29 cellular contexts compared by ENCODE assay signal in the genomic region with DNA sequence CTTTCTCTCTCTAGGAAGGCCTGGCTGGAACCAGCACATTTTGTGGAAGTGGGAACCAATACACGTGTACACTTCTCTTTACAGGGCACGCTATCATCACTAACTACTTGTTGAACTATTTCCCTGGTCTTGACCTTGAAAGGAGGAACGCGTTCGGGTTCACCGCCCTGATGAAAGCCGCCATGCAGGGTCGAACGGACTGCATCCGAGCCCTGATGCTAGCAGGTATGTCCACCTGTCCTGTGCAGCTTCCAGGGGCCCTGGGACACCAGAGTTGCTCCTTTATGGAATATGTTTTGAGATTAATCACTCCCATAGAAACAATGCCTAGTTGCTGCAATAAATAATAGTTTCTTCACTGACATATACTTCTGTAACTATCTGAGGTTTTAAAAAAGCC.
DNase-seq lines count a peak whose midpoint lies in the region; ATAC-seq, FAIRE-seq and TF ChIP-seq lines count a peak whose summit lies in the region.
"Had no signal": no experiment of that assay in that cellular context is flagged by ENCODE, and none has a peak within 500 bp of the region (broad histone marks: within the 10 kb centered on the region; RNA-seq: fewer than 3 reads in every experiment).

No MANE protein-coding gene starts in this region.

- CTCF ChIA-PET in H1 (lab: Charles Lee; ENCODE audit: partially characterized antibody), result interaction anchor here (0.7 to 4.6 kb wide), 8 partner anchors 12 to 190 kb away, joined by 3 to 49 read pairs (median 6); no protein-coding TSS in a partner anchor

- no peak overlapping the region for H3K56ac ChIP-seq in H1 (replicated peaks; ENCODE audit: insufficient read length, low read depth, low read length)

- H3K4me1 Mint-ChIP-seq in CD4-positive, CD25-positive, alpha-beta regulatory T cell, result peaks cover 21 to 30% (median 24%) of the 10 kb centered on the region in 4 donors

- intact Hi-C loops in ascending aorta (cut with DNase I), result no loop called here

- peak overlapping the region; percentile 30 for H2BK120ac ChIP-seq in H1 (replicated peaks; ENCODE audit: low read depth, low read length)

- TF ChIP-seq CTCF in H1 (IDR thresholded peaks at IDR 0.05; ENCODE audit: control extremely low read depth in 1 of 3, insufficient read depth in 1 of 3, low read depth in 1 of 3, low read length in 3 of 3), result no peak
- TF ChIP-seq CTCF in ascending aorta (IDR thresholded peaks at IDR 0.05), result no peak

- H2BK5ac ChIP-seq in H1 (ENCODE audit: low read depth, low read length), result peak overlapping the region; percentile 90; the same call in 1 of the 2 replicates

- ATAC-seq in CD4-positive, CD25-positive, alpha-beta regulatory T cell (ENCODE audit: low read depth in 2 of 2), result no peak
- ATAC-seq: gastroesophageal sphincter, GM12878, HCT116, Panc1 had no signal

- no peak for TF ChIP-seq POLR2A in H1 (IDR thresholded peaks at IDR 0.05; ENCODE audit: control extremely low read depth in 1 of 2, low read depth in 2 of 2, low read length in 2 of 2)

- H3K23ac ChIP-seq in H1 (ENCODE audit: insufficient read length), result no peak overlapping the region

- no peak overlapping the region for H2AK5ac ChIP-seq in H1 (ENCODE audit: low read depth, low read length)

- FAIRE-seq in H1 (lab: Jason Lieb, UNC), result no peak
- FAIRE-seq: endothelial cell of umbilical vein, GM12878 had no signal

- peak overlapping the region; percentile 41 for H4K5ac ChIP-seq in H1 (ENCODE audit: insufficient read length, low read depth, low read length)

- H2BK12ac ChIP-seq in H1 (ENCODE audit: low read depth, low read length), result peak overlapping the region; percentile 85; the same call in 1 of the 2 replicates

- no peak for DNase-seq in CD4-positive, CD25-positive, alpha-beta regulatory T cell
- no peak for DNase-seq in H1 (ENCODE audit: low read depth in 1 of 2, low spot score in 2 of 2)
- DNase-seq in mesenteric fat pad (ENCODE audit: low spot score), result peak; percentile 59
- DNase-seq in activated CD4-positive, alpha-beta T cell treated with anti-CD3 and anti-CD28 coated beads for 48 hours, result no peak
- DNase-seq in ascending aorta (ENCODE audit: low spot score in 2 of 2), result no peak
- no peak for DNase-seq in NCI-H524 treated with DMSO at 0.1 percent for 48 hours (lab: John Stamatoyannopoulos, UW)
- DNase-seq in activated CD8-positive, alpha-beta memory T cell treated with anti-CD3 and anti-CD28 coated beads for 24 hours, result no peak
- DNase-seq: activated CD4-positive, alpha-beta T cell treated with anti-CD3 and anti-CD28 coated beads, Interleukin-2, amount 50 U/mL, for 48 hours; activated naive CD4-positive, alpha-beta T cell treated with Interleukin-2 at 50 U/mL for 16 hours; adrenal gland; DMS153; Kasumi-1; left ventricle myocardium inferior; NCI-H1417 treated with DMSO at 0.1 percent for 48 hours; NCI-H2227 treated with DMSO at 0.1 percent for 48 hours; Right ventricle myocardium superior; stimulated activated CD4-positive, alpha-beta T cell treated with anti-CD3 and anti-CD28 coated beads, Interleukin-4, amount 100 ng/mL, for 4 hours; stimulated activated naive CD4-positive, alpha-beta T cell; T1000; upper lobe of left lung had no signal

- POLR2A ChIA-PET in H1 (lab: Charles Lee; ENCODE audit: partially characterized antibody), result interaction anchor here (1.2 to 1.4 kb wide), 3 partner anchors 9 to 87 kb away, joined by 3 to 4 read pairs (median 4); no protein-coding TSS in a partner anchor

- H3K9ac ChIP-seq in HUES6 (ENCODE audit: low read length) (peak overlapping the region; percentile 54), H1 (replicated peaks in 1 of 4; ENCODE audit: extremely low read depth in 1 of 4, low read depth in 3 of 4, low read length in 3 of 4) (peak overlapping the region in 1 of 4 experiments; percentile 5; a peak in 1 of 7 replicates)

- no peaks in the 10 kb centered on the region for H3K9me3 ChIP-seq in CD4-positive, CD25-positive, alpha-beta regulatory T cell (ENCODE audit: control insufficient read depth in 2 of 2, low read length in 2 of 2)
- H3K9me3 ChIP-seq in HUES6 (ENCODE audit: control insufficient read depth, insufficient read depth, low read depth, low read length) (no peaks in the 10 kb centered on the region), H1 (ENCODE audit: insufficient read depth in 2 of 2, low read depth in 1 of 2, low read length in 1 of 2) (no peaks in the 10 kb centered on the region), ascending aorta (no peaks in the 10 kb centered on the region)
- H3K9me3 ChIP-seq: adrenal gland, breast epithelium, gastroesophageal sphincter, left ventricle myocardium inferior, upper lobe of left lung had no signal

- peak overlapping the region; percentile 8; the same call in 1 of the 2 replicates for H2BK15ac ChIP-seq in H1 (ENCODE audit: low read length)

- TF ChIP-seq RAD21 in H1 (IDR thresholded peaks at IDR 0.05 in 1 of 2, conservative IDR thresholded peaks at IDR 0.05 in 1 of 2; ENCODE audit: low read depth in 2 of 2, low read length in 2 of 2), result no peak

- no peak overlapping the region for H3K4me3 ChIP-seq in CD4-positive, CD25-positive, alpha-beta regulatory T cell (ENCODE audit: low read depth, low read length)
- H3K4me3 ChIP-seq in HUES6 (ENCODE audit: low read depth, low read length) (peak overlapping the region; percentile 41), H1 (ENCODE audit: extremely low read depth in 1 of 4, insufficient read depth in 2 of 4, low read depth in 3 of 4, low read length in 4 of 4) (peak overlapping the region in 3 of 4 experiments; percentile 26 to 50 (median 36); a peak in 4 of 8 replicates), ascending aorta (no peak overlapping the region)
- H3K4me3 ChIP-seq: adrenal gland, breast epithelium, gastroesophageal sphincter, GM12878, hepatocyte, left ventricle myocardium inferior, upper lobe of left lung had no signal

- H4K8ac ChIP-seq in H1 (ENCODE audit: extremely low read depth, insufficient read depth, low read length), result no peak overlapping the region

- H3K4me3 Mint-ChIP-seq in CD4-positive, CD25-positive, alpha-beta regulatory T cell, result no peak overlapping the region

- H3K14ac ChIP-seq in H1 (ENCODE audit: insufficient read length), result no peak overlapping the region

- H3K79me2 ChIP-seq in H1 (ENCODE audit: control insufficient read depth in 1 of 2, insufficient read depth in 2 of 2, low read length in 2 of 2), result peaks cover 7 to 36% of the 10 kb centered on the region in 2 experiments; a peak in 3 of 4 replicates
- H3K79me2 ChIP-seq: hepatocyte had no signal

- H3K79me1 ChIP-seq in H1 (ENCODE audit: low read depth, low read length), result peaks cover 4% of the 10 kb centered on the region; the same call in 1 of the 2 replicates

- H3K36me3 ChIP-seq in CD4-positive, CD25-positive, alpha-beta regulatory T cell (ENCODE audit: control insufficient read depth, insufficient read depth, low read length), result no peaks in the 10 kb centered on the region
- H3K36me3 ChIP-seq in HUES6 (ENCODE audit: control insufficient read depth, insufficient read depth, low read length) (no peaks in the 10 kb centered on the region), H1 (ENCODE audit: control insufficient read depth in 2 of 4, insufficient read depth in 4 of 4, low read length in 3 of 4) (no peaks in the 10 kb centered on the region), ascending aorta (no peaks in the 10 kb centered on the region)
- H3K36me3 ChIP-seq: adrenal gland, breast epithelium, gastroesophageal sphincter, upper lobe of left lung had no signal

- no peaks in the 10 kb centered on the region for H3K36me3 Mint-ChIP-seq in CD4-positive, CD25-positive, alpha-beta regulatory T cell

- WGBS in H1 (ENCODE audit: extremely low coverage in 1 of 2, insufficient coverage in 1 of 2, insufficient read length in 1 of 2, insufficient replicate concordance in 2 of 2, low coverage in 1 of 2, low lambda C conversion rate in 2 of 2, missing lambda C conversion rate in 1 of 2), 2 experiments, result 53% methylated on average over 10 of the region's 10 CpGs; no CpG with 5 or more reads in 1 of the 2 experiments

- peaks cover 0 to 6% (median 0%) of the 10 kb centered on the region in 7 donors for H3K9me3 Mint-ChIP-seq in CD4-positive, CD25-positive, alpha-beta regulatory T cell

- peaks cover 0 to 2% of the 10 kb centered on the region in 2 experiments for H4K20me1 ChIP-seq in H1 (replicated peaks in 1 of 2; ENCODE audit: control insufficient read depth in 1 of 2, insufficient read depth in 2 of 2, low read length in 2 of 2)

- H3K27ac ChIP-seq in CD4-positive, CD25-positive, alpha-beta regulatory T cell (ENCODE audit: insufficient read depth, low read length, poor library complexity, severe bottlenecking), result no peak overlapping the region
- H3K27ac ChIP-seq in HUES6 (ENCODE audit: low read depth, low read length), result 0 out of 2 replicates have a peak overlapping the region, but pooled peaks have one; percentile 38
- peak overlapping the region; percentile 37; the same call in 1 of the 2 replicates for H3K27ac ChIP-seq in H1 (ENCODE audit: low read depth, low read length)
- H3K27ac ChIP-seq in ascending aorta, result no peak overlapping the region
- H3K27ac ChIP-seq: adrenal gland, breast epithelium, gastroesophageal sphincter, hepatocyte, HL-60, left ventricle myocardium inferior, upper lobe of left lung had no signal

- H3K27me3 ChIP-seq in CD4-positive, CD25-positive, alpha-beta regulatory T cell (ENCODE audit: control insufficient read depth, insufficient read depth, low read length), result no peaks in the 10 kb centered on the region
- H3K27me3 ChIP-seq in HUES6 (ENCODE audit: control insufficient read depth, insufficient read depth, low read length), result peaks cover 14% of the 10 kb centered on the region; the same call in 1 of the 2 replicates
- H3K27me3 ChIP-seq in H1 (replicated peaks in 1 of 4; ENCODE audit: control insufficient read depth in 3 of 4, extremely low read depth in 1 of 4, insufficient read depth in 3 of 4, low read length in 3 of 4), result no peaks in the 10 kb centered on the region
- H3K27me3 ChIP-seq in ascending aorta, result no peaks in the 10 kb centered on the region
- H3K27me3 ChIP-seq: adrenal gland, breast epithelium, upper lobe of left lung had no signal

- H3K4ac ChIP-seq in H1 (replicated peaks; ENCODE audit: insufficient read length, low read depth, low read length), result no peak overlapping the region

- H3K4me1 ChIP-seq in CD4-positive, CD25-positive, alpha-beta regulatory T cell (ENCODE audit: control insufficient read depth, insufficient read depth, low read length, poor library complexity, severe bottlenecking), result peaks cover 30% of the 10 kb centered on the region
- H3K4me1 ChIP-seq in HUES6 (ENCODE audit: control insufficient read depth, insufficient read depth, low read length) (peaks cover 34% of the 10 kb centered on the region), H1 (replicated peaks in 1 of 4; ENCODE audit: control insufficient read depth in 3 of 4, insufficient read depth in 4 of 4, low read length in 3 of 4) (peaks cover 18 to 43% (median 28%) of the 10 kb centered on the region in 4 experiments), ascending aorta (no peaks in the 10 kb centered on the region)
- H3K4me1 ChIP-seq: adrenal gland, breast epithelium, gastroesophageal sphincter had no signal

- H3K18ac ChIP-seq in H1 (ENCODE audit: extremely low read depth, low read length), result peak overlapping the region; percentile 86

- H3K23me2 ChIP-seq in H1 (ENCODE audit: low read depth, low read length), result peaks cover 7% of the 10 kb centered on the region

- H4K91ac ChIP-seq in H1 (replicated peaks; ENCODE audit: insufficient read length, low read length), result peak overlapping the region; percentile 38

- H3K4me2 ChIP-seq in H1 (ENCODE audit: insufficient read depth in 1 of 2, low read depth in 2 of 2, low read length in 2 of 2), result peak overlapping the region; percentile 72 to 80
- H3K4me2 ChIP-seq: hepatocyte had no signal

- no peak for TF ChIP-seq EP300 in H1 (IDR thresholded peaks at IDR 0.05; ENCODE audit: borderline replicate concordance in 1 of 2, low read depth in 2 of 2, low read length in 2 of 2)

- peak overlapping the region in 2 of 3 donors; percentile 11 to 72 for H3K27ac Mint-ChIP-seq in CD4-positive, CD25-positive, alpha-beta regulatory T cell

- no peak overlapping the region for H2AFZ ChIP-seq in H1 (ENCODE audit: low read length)
- H2AFZ ChIP-seq: hepatocyte had no signal

- no peaks in the 10 kb centered on the region for H3K27me3 Mint-ChIP-seq in CD4-positive, CD25-positive, alpha-beta regulatory T cell

- H2BK20ac ChIP-seq in H1 (ENCODE audit: low read length), result peak overlapping the region; percentile 98; the same call in 1 of the 2 replicates

Comparison
In these comparisons a context has a peak if more than half of its experiments do, and no peak if none do; other contexts are left out.
1. H3K27ac ChIP-seq: peak in HUES6 (single experiment) and H1 (single experiment); none in CD4-positive, CD25-positive, alpha-beta regulatory T cell (single experiment) and ascending aorta (0 of 2).
2. H3K4me3 ChIP-seq: peak in HUES6 (single experiment) and H1 (3 of 4); none in CD4-positive, CD25-positive, alpha-beta regulatory T cell (single experiment) and ascending aorta (0 of 2).